In genomic region chr16:88681084-88681680, GRCh38 we compare ENCODE assay signal across 8 cellular contexts. TPM values are rescaled to one million over a fixed set of nuclear protein-coding genes. Genes with fewer than 3 reads are reported as not detected.
DNase-seq lines count a peak whose midpoint lies in the region; ATAC-seq and TF ChIP-seq lines count a peak whose summit lies in the region.

No MANE protein-coding gene starts in this region.

- H3K27me3 ChIP-seq in AG04450 (ENCODE audit: control insufficient read depth, insufficient read depth, low read length), result peaks cover 8% of the 10 kb centered on the region
- no peaks in the 10 kb centered on the region for H3K27me3 ChIP-seq in gastrocnemius medialis
- H3K27me3 ChIP-seq in esophagus muscularis mucosa, result peaks cover 0 to 78% (median 46%) of the 10 kb centered on the region in 4 donors

- WGBS in esophagus muscularis mucosa, result 48% methylated on average over 17 of the region's 31 CpGs

- POLR2A ChIA-PET in AG04450 (lab: Yijun Ruan, JAX), result interaction anchor here (0.8 kb wide), 1 partner anchor 18 kb away, joined by 3 read pairs; the partner anchor contains the start of gene MVD

- no peak for TF ChIP-seq EP300 in esophagus muscularis mucosa (IDR thresholded peaks at IDR 0.05)

- in situ Hi-C loops in gastrocnemius medialis (cut with MboI; ENCODE audit: low sequenced_read_pairs in 4 of 4), result no loop called here

- no peak for TF ChIP-seq POLR2A in gastrocnemius medialis (IDR thresholded peaks at IDR 0.05)
- TF ChIP-seq POLR2A in esophagus muscularis mucosa (IDR thresholded peaks at IDR 0.05; ENCODE audit: low read depth), result no peak

- DNase-seq in AG04450 (ENCODE audit: low read depth, low spot score) (no peak), SK-N-DZ (ENCODE audit: low spot score) (peak; percentile 55), dermis blood vessel endothelial cell (peak; percentile 42), gastrocnemius medialis (no peak), esophagus muscularis mucosa (ENCODE audit: extremely low spot score) (no peak), AML-193 (lab: John Stamatoyannopoulos, UW) (no peak), NCI-H2171 treated with DMSO at 0.1 percent for 48 hours (lab: John Stamatoyannopoulos, UW) (no peak)

- CTCF ChIA-PET in AG04450 (lab: Charles Lee), result no interaction called here

- intact Hi-C loops in gastrocnemius medialis (cut with DNase I; ENCODE audit: low total_unique reads), result no loop called here
- intact Hi-C loops in esophagus muscularis mucosa (cut with DNase I), result no loop called here

- peak; percentile 31 for ATAC-seq in GM19438 (IDR thresholded peaks at IDR 0.05; ENCODE audit: low read depth, unreplicated experiment)
- ATAC-seq in gastrocnemius medialis, result no peak

- H3K27ac ChIP-seq in AG04450 (ENCODE audit: low read depth, low read length) (no peak overlapping the region), gastrocnemius medialis (no peak overlapping the region), esophagus muscularis mucosa (replicated peaks in 1 of 4) (no peak overlapping the region)

- H3K4me3 ChIP-seq in AG04450 (ENCODE audit: low read depth, low read length) (no peak overlapping the region), gastrocnemius medialis (no peak overlapping the region), esophagus muscularis mucosa (no peak overlapping the region)

- H3K36me3 ChIP-seq in gastrocnemius medialis, result no peaks in the 10 kb centered on the region
- no peaks in the 10 kb centered on the region for H3K36me3 ChIP-seq in esophagus muscularis mucosa

- H3K9me3 ChIP-seq in AG04450 (ENCODE audit: control insufficient read depth, insufficient read depth, low read length), result no peaks in the 10 kb centered on the region; the same call in 1 of the 2 replicates
- H3K9me3 ChIP-seq in gastrocnemius medialis, result no peaks in the 10 kb centered on the region
- no peaks in the 10 kb centered on the region for H3K9me3 ChIP-seq in esophagus muscularis mucosa

- TF ChIP-seq CTCF in AG04450 (IDR thresholded peaks at IDR 0.05; ENCODE audit: low read depth, low read length) (peak; percentile 11; the same call in 1 of the 2 replicates), gastrocnemius medialis (IDR thresholded peaks at IDR 0.05 in 4 of 5, conservative IDR thresholded peaks at IDR 0.05 in 1 of 5) (peak in 4 of 5 experiments; percentile 16 to 48 (median 37)), esophagus muscularis mucosa (IDR thresholded peaks at IDR 0.05) (no peak)

- H3K4me1 ChIP-seq in gastrocnemius medialis (peaks cover 10 to 35% of the 10 kb centered on the region in 2 donors), esophagus muscularis mucosa (peaks cover 12 to 26% (median 21%) of the 10 kb centered on the region in 4 donors)

RNA-seq across cellular contexts. Expression of gene SNAI3, which starts 5.1 kb away (rescaled TPM):
- polyA plus RNA-seq in AG04450 (2011; rRNA removed), result 0.04 and 0.06 TPM in 2 replicates
- polyA minus RNA-seq in AG04450 (2011; rRNA and poly(A)+ RNA removed), result not detected in 2 replicates
- 0.22 and 0.82 TPM in 2 replicates for polyA plus RNA-seq in SK-N-DZ (2014; cell fraction: cytosol; rRNA removed)
- polyA plus RNA-seq in SK-N-DZ (2014; cell fraction: nucleus; rRNA removed), result 0.16 and 0.21 TPM in 2 replicates
- 0.09 TPM in 1 of 2 replicates, not detected in the other for total RNA-seq in dermis blood vessel endothelial cell
- 1 to 10 TPM; 1.2 to 2.2 (median 1.6) TPM for total RNA-seq in gastrocnemius medialis
- total RNA-seq in esophagus muscularis mucosa, result under 1 TPM; 0.26 to 0.83 (median 0.59) TPM

RNA-seq across cellular contexts. Expression of gene MVD, which starts 18.3 kb away (rescaled TPM):
- polyA plus RNA-seq in AG04450 (2011; rRNA removed), result 9.1 and 13.5 TPM in 2 replicates
- 8.1 and 8.6 TPM in 2 replicates for polyA minus RNA-seq in AG04450 (2011; rRNA and poly(A)+ RNA removed)
- 79.6 and 90.5 TPM in 2 replicates for polyA plus RNA-seq in SK-N-DZ (2014; cell fraction: cytosol; rRNA removed)
- 223 and 279 TPM in 2 replicates for polyA plus RNA-seq in SK-N-DZ (2014; cell fraction: nucleus; rRNA removed)
- total RNA-seq in dermis blood vessel endothelial cell (63.3 and 119 TPM in 2 replicates), gastrocnemius medialis (10 to 100 TPM in 3 of 4 donors, 1 to 10 TPM in 1; 9.0 to 16.3 (median 13.4) TPM), esophagus muscularis mucosa (10 to 100 TPM; 27.0 to 32.4 (median 29.3) TPM)

RNA-seq across cellular contexts. Expression of gene RNF166, which starts 25.0 kb away (rescaled TPM):
- 6.8 and 9.0 TPM in 2 replicates for polyA plus RNA-seq in AG04450 (2011; rRNA removed)
- 9.4 and 13.5 TPM in 2 replicates for polyA minus RNA-seq in AG04450 (2011; rRNA and poly(A)+ RNA removed)
- polyA plus RNA-seq in SK-N-DZ (2014; cell fraction: cytosol; rRNA removed), result 50.9 and 65.7 TPM in 2 replicates
- 115 and 130 TPM in 2 replicates for polyA plus RNA-seq in SK-N-DZ (2014; cell fraction: nucleus; rRNA removed)
- total RNA-seq in dermis blood vessel endothelial cell, result 11.6 and 15.1 TPM in 2 replicates
- total RNA-seq in gastrocnemius medialis, result 10 to 100 TPM; 22.9 to 32.5 (median 26.1) TPM
- 10 to 100 TPM; 23.3 to 33.5 (median 27.5) TPM for total RNA-seq in esophagus muscularis mucosa

RNA-seq across cellular contexts. Expression of gene CTU2, which starts 25.1 kb away (rescaled TPM):
- polyA plus RNA-seq in AG04450 (2011; rRNA removed), result 6.5 and 8.7 TPM in 2 replicates
- 6.8 and 9.6 TPM in 2 replicates for polyA minus RNA-seq in AG04450 (2011; rRNA and poly(A)+ RNA removed)
- polyA plus RNA-seq in SK-N-DZ (2014; cell fraction: cytosol; rRNA removed), result 31.8 and 36.8 TPM in 2 replicates
- 56.6 and 109 TPM in 2 replicates for polyA plus RNA-seq in SK-N-DZ (2014; cell fraction: nucleus; rRNA removed)
- total RNA-seq in dermis blood vessel endothelial cell (11.6 and 17.6 TPM in 2 replicates), gastrocnemius medialis (10 to 100 TPM; 11.1 to 17.7 (median 14.1) TPM), esophagus muscularis mucosa (10 to 100 TPM in 2 of 4 donors, 1 to 10 TPM in 2; 8.9 to 14.7 (median 10.3) TPM)

RNA-seq across cellular contexts. Expression of gene CYBA, which starts 30.3 kb away (rescaled TPM):
- polyA plus RNA-seq in AG04450 (2011; rRNA removed), result 53.6 and 99.8 TPM in 2 replicates
- polyA minus RNA-seq in AG04450 (2011; rRNA and poly(A)+ RNA removed), result 43.6 and 50.6 TPM in 2 replicates
- polyA plus RNA-seq in SK-N-DZ (2014; cell fraction: cytosol; rRNA removed), result 87.8 and 89.4 TPM in 2 replicates
- polyA plus RNA-seq in SK-N-DZ (2014; cell fraction: nucleus; rRNA removed), result 94.7 and 97.2 TPM in 2 replicates
- total RNA-seq in dermis blood vessel endothelial cell, result 135 and 286 TPM in 2 replicates
- 10 to 100 TPM in 3 of 4 donors, 1 to 10 TPM in 1; 5.1 to 33.2 (median 28.7) TPM for total RNA-seq in gastrocnemius medialis
- 100 to 1,000 TPM in 2 of 4 donors, 10 to 100 TPM in 2; 46.5 to 156 (median 99.2) TPM for total RNA-seq in esophagus muscularis mucosa

Comparison
In these comparisons a context has a peak if more than half of its experiments do, and no peak if none do; other contexts are left out.
1. DNase-seq: peak in SK-N-DZ (single experiment) and dermis blood vessel endothelial cell (single experiment); none in AG04450 (single experiment), gastrocnemius medialis (0 of 2), esophagus muscularis mucosa (single experiment), AML-193 (0 of 2) and NCI-H2171 treated with DMSO at 0.1 percent for 48 hours (single experiment).
2. CTCF ChIP-seq: peak in AG04450 (single experiment) and gastrocnemius medialis (4 of 5); none in esophagus muscularis mucosa (0 of 3).